Comparison of ENCODE assay signal across 16 cellular contexts in the genomic region with DNA sequence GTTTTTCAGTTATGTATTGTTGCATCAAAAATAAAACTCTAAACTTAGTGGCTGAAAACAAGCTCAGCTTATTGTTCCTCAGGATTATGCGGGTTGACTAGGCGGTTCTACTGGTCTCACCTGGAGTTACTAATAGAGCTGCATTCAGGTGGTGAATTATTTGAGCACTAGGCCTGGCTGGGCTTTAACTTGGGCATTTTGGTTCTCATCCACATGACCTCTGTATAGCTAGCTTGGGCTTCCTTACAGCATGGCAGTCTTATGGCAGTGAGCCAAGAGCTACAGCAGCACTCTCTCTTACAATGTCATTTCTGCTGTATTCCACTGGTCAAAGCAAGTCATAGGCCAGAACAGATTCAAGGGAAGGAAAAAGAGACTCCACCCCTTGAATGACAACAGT.
DNase-seq lines count a peak whose midpoint lies in the region; ATAC-seq and TF ChIP-seq lines count a peak whose summit lies in the region.
"Had no signal": no experiment of that assay in that cellular context is flagged by ENCODE, and none has a peak within 500 bp of the region (broad histone marks: within the 10 kb centered on the region; RNA-seq: fewer than 3 reads in every experiment).

No MANE protein-coding gene starts in this region.

- H3K36me3 Mint-ChIP-seq in nephron (ENCODE audit: low read depth): peaks cover 50% of the 10 kb centered on the region

- DNase-seq in DMS53 (lab: John Stamatoyannopoulos, UW) (peak; percentile 16), DMS53 treated with DMSO at 0.1 percent for 48 hours (lab: John Stamatoyannopoulos, UW; ENCODE audit: unreplicated experiment) (no peak), amniotic epithelial cell (ENCODE audit: low read depth) (peak; percentile 6), UCSD-AML1 (lab: John Stamatoyannopoulos, UW; ENCODE audit: unreplicated experiment) (no peak)
- DNase-seq in stimulated activated naive CD8-positive, alpha-beta T cell treated with anti-CD3 and anti-CD28 coated beads, Interleukin-15, Interleukin-2, amounts not matched to agents 100 U/mL and 50 U/mL, for 24 hours: no peak
- DNase-seq: 8988T; activated CD4-positive, alpha-beta T cell treated with anti-CD3 and anti-CD28 coated beads for 48 hours; activated gamma-delta T cell treated with Interleukin-2 at 50 U/mL for 16 hours; foreskin keratinocyte; left lung; NCI-H1048; NCI-H748 treated with DMSO at 0.1 percent for 48 hours; posterior cingulate gyrus; stimulated activated CD4-positive, alpha-beta T cell treated with anti-CD3 and anti-CD28 coated beads, Interleukin-2, amount 100 ng/mL, for 48 hours; stimulated activated naive CD8-positive, alpha-beta T cell treated with anti-CD3 and anti-CD28 coated beads, Interleukin-15, amount 100 ng/mL, for 72 hours had no signal

- ATAC-seq in stimulated activated naive CD8-positive, alpha-beta T cell treated with anti-CD3 and anti-CD28 coated beads, Interleukin-15, Interleukin-2, amounts not matched to agents 100 U/mL and 50 U/mL, for 24 hours: no peak
- ATAC-seq: foreskin keratinocyte; left lung; stimulated activated naive CD8-positive, alpha-beta T cell treated with anti-CD3 and anti-CD28 coated beads, Interleukin-15, amount 100 ng/mL, for 72 hours had no signal

- H3K4me1 Mint-ChIP-seq in nephron: peaks cover 13% of the 10 kb centered on the region

- H3K27me3 Mint-ChIP-seq in nephron (ENCODE audit: low read depth): peaks cover 3% of the 10 kb centered on the region

- H3K9me3 Mint-ChIP-seq in nephron: no peaks in the 10 kb centered on the region
- H3K9me3 Mint-ChIP-seq: stimulated activated naive CD8-positive, alpha-beta T cell treated with anti-CD3 and anti-CD28 coated beads, Interleukin-15, amount 100 ng/mL, for 72 hours had no signal

- TF ChIP-seq CTCF in nephron (IDR thresholded peaks at IDR 0.05; ENCODE audit: unreplicated experiment in 3 of 3): no peak

- peak overlapping the region; percentile 91 to 95 (median 92) for H3K4me3 Mint-ChIP-seq in nephron

- H3K27ac Mint-ChIP-seq in nephron: no peak overlapping the region
- H3K27ac Mint-ChIP-seq: stimulated activated naive CD8-positive, alpha-beta T cell treated with anti-CD3 and anti-CD28 coated beads, Interleukin-15, amount 100 ng/mL, for 72 hours had no signal

Comparison
In these comparisons a context has a peak if more than half of its experiments do, and no peak if none do; other contexts are left out.
1. DNase-seq: peak in DMS53 (single experiment) and amniotic epithelial cell (single experiment); none in DMS53 treated with DMSO at 0.1 percent for 48 hours (single experiment), stimulated activated naive CD8-positive, alpha-beta T cell treated with anti-CD3 and anti-CD28 coated beads, Interleukin-15, Interleukin-2, amounts not matched to agents 100 U/mL and 50 U/mL, for 24 hours (single experiment) and UCSD-AML1 (single experiment).